In the genomic region with DNA sequence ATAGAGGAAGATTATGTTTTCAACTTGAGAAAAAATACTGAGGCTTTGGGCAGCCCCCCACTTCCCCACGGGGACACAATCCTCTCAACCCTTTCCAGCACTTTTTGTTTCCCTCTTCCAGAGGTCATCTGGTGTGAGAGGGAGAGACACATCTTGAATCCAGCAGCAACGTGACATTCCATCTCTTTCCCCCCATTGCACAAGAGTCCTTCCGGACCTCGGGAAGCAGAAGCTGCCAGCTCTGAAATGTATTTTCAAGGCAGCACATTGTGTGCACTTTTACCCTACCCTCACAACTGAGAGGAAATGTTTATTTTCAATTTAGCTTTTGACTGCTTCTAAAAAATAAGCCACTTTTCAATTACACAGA, we compare ENCODE assay signal across 8 cellular contexts. TPM values are rescaled to one million over a fixed set of nuclear protein-coding genes. Genes with fewer than 3 reads are reported as not detected.
DNase-seq lines count a peak whose midpoint lies in the region; ATAC-seq and TF ChIP-seq lines count a peak whose summit lies in the region.

No MANE protein-coding gene starts in this region.

- H3K4me1 ChIP-seq in osteoblast (ENCODE audit: insufficient read depth, low read length) = peaks cover 20% of the 10 kb centered on the region

- peak overlapping the region; percentile 68 for H3K27ac ChIP-seq in osteoblast (ENCODE audit: low read depth, low read length)

- H3K79me2 ChIP-seq in osteoblast (ENCODE audit: insufficient read depth, low read length) = no peaks in the 10 kb centered on the region

- DNase-seq in Right ventricle myocardium inferior (ENCODE audit: missing footprints) (no peak), cardiac septum (ENCODE audit: low spot score) (no peak), Right ventricle myocardium superior (peak; percentile 56), osteoblast (ENCODE audit: insufficient read length, low spot score, missing footprints) (no peak), T-helper 1 cell (no peak), H7 (no peak), NCI-H2081 treated with DMSO at 0.1 percent for 48 hours (lab: John Stamatoyannopoulos, UW) (no peak)

- peak overlapping the region; percentile 50 for H2AFZ ChIP-seq in osteoblast (ENCODE audit: low read length)

- H3K27me3 ChIP-seq in osteoblast (ENCODE audit: insufficient read depth, low read length) (no peaks in the 10 kb centered on the region), H7 (ENCODE audit: control insufficient read depth, insufficient read depth, low read length) (no peaks in the 10 kb centered on the region)

- H3K4me3 ChIP-seq in osteoblast (ENCODE audit: insufficient read depth, low read length) (peak overlapping the region; percentile 4), H7 (ENCODE audit: insufficient read depth, low read depth, low read length) (no peak overlapping the region)

- H3K4me2 ChIP-seq in osteoblast (ENCODE audit: insufficient read depth, low read length) = peak overlapping the region; percentile 44

- intact Hi-C loops in Right ventricle myocardium inferior (cut with DNase I) (loop anchor here (1.0 to 5.0 kb wide), 3 partner anchors 35 to 81 kb away; no protein-coding TSS in a partner anchor), cardiac septum (cut with DNase I) (loop anchor here (1.0 to 5.0 kb wide), 2 partner anchors 42 to 60 kb away; no protein-coding TSS in a partner anchor), Right ventricle myocardium superior (cut with DNase I) (loop anchor here (5.0 kb wide), 1 partner anchor 45 kb away; a partner anchor contains a TSS)

- H3K9me3 ChIP-seq in osteoblast (ENCODE audit: low read depth, low read length) = no peaks in the 10 kb centered on the region

- peak; percentile 78 for ATAC-seq in Right ventricle myocardium inferior
- peak; percentile 75 for ATAC-seq in Right ventricle myocardium superior (ENCODE audit: poor library complexity)
- no peak for ATAC-seq in HG03108 (IDR thresholded peaks at IDR 0.05; ENCODE audit: unreplicated experiment)

- H3K36me3 ChIP-seq in osteoblast (ENCODE audit: insufficient read depth, low read length) (no peaks in the 10 kb centered on the region), H7 (replicated peaks; ENCODE audit: control insufficient read depth, insufficient read depth, low read length) (no peaks in the 10 kb centered on the region)

- no peaks in the 10 kb centered on the region for H4K20me1 ChIP-seq in osteoblast (ENCODE audit: insufficient read depth, low read length)

- no peak for TF ChIP-seq CTCF in osteoblast (IDR thresholded peaks at IDR 0.05; ENCODE audit: extremely low read depth, low read depth, low read length)

RNA-seq across cellular contexts. Expression of a gene that starts 43.0 kb away (rescaled TPM):
- total RNA-seq in Right ventricle myocardium inferior (59.4 TPM), cardiac septum (19.8 TPM), Right ventricle myocardium superior (59.2 TPM), osteoblast (2.7 and 2.9 TPM in 2 replicates)
- 0.03 TPM in 1 of 2 replicates, not detected in the other for total RNA-seq in H7 (2014; rRNA removed; shearing (Covaris generic))

RNA-seq across cellular contexts. Expression of a gene that starts 51.4 kb away (rescaled TPM):
- 1.3 TPM for total RNA-seq in Right ventricle myocardium inferior
- 1.2 TPM for total RNA-seq in cardiac septum
- total RNA-seq in Right ventricle myocardium superior = 1.2 TPM
- 44.5 and 63.9 TPM in 2 replicates for total RNA-seq in osteoblast
- not detected in 2 replicates for total RNA-seq in H7 (2014; rRNA removed; shearing (Covaris generic))

Comparison
In these comparisons a context has a peak if more than half of its experiments do, and no peak if none do; other contexts are left out.
1. RNA of a gene that starts 51.4 kb away (total RNA-seq): 44.5 to 63.9 TPM in osteoblast; 1.3 TPM in Right ventricle myocardium inferior (single experiment), 1.2 TPM in cardiac septum (single experiment), 1.2 TPM in Right ventricle myocardium superior (single experiment) and not detected in H7; every median in the first group is over 10 times any median in the second.